ENCODE assay signal across 9 cellular contexts in the genomic region with DNA sequence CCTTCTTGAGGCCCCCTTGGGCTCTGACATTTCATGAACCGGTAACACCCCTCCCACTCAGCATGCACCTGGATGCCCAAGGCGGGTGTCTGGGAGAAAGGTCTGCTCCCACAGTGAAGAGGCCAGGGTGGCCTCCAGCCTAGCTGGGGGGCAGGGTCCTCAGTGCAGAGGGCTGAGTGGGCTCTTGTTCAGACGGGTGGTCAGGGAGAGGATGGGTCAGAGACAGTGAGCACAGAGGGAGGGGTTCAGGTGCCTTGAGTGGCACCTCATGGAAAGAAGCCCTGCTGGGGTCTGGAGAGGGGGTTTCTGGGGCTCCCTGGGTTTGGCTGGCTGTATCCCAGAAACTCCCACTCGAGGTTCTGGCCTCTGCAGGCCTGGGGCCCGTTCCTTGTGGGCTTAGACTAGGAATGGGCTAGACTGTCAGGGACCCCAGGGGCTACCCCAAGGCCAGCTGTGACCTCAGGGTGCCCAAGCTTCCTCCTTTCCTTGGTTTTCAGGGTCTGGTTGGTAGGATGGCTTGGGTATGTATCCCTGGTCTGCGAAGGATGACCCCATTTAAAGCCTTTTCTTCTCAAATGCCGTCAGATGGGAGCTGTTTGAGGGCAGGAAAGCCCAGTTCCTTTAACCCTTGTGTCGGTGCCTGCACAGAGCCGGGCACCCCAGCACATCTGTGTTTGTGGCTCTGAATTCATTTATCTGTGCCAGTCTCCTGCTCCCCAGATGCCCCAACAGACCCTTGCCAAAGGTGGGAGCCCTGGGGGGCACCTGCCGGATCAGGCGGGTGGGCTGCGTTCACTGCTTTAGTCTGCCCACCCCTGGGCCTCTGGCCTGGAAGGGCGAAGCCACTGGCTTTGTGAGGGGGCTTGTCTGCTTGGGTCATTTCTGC. TPM values are rescaled to one million over a fixed set of nuclear protein-coding genes. Genes with fewer than 3 reads are reported as not detected.
A peak's percentile ranks its signal among the peaks of the same experiment; 100 is the strongest.
DNase-seq lines count a peak whose midpoint lies in the region; ATAC-seq and TF ChIP-seq lines count a peak whose summit lies in the region.
"Had no signal": no experiment of that assay in that cellular context is flagged by ENCODE, and none has a peak within 500 bp of the region (broad histone marks: within the 10 kb centered on the region; RNA-seq: fewer than 3 reads in every experiment).

No MANE protein-coding gene starts in this region.

- no peaks in the 10 kb centered on the region for H3K79me2 ChIP-seq in SU-DHL-6 (ENCODE audit: insufficient read depth, low read length)

- peaks cover 7% of the 10 kb centered on the region for H3K4me1 ChIP-seq in cardiac muscle cell (ENCODE audit: low read depth)

- no peak for TF ChIP-seq CTCF in GM12875 (IDR thresholded peaks at IDR 0.05; ENCODE audit: borderline replicate concordance, insufficient read depth, low read depth, low read length)
- TF ChIP-seq CTCF in SU-DHL-6 (IDR thresholded peaks at IDR 0.05; ENCODE audit: insufficient read depth, low read length, poor library complexity, severe bottlenecking) = no peak
- TF ChIP-seq CTCF in cardiac muscle cell (IDR thresholded peaks at IDR 0.05; ENCODE audit: low read depth, low read length) = no peak

- H3F3A ChIP-seq in SU-DHL-6 (ENCODE audit: insufficient read depth) = no peaks in the 10 kb centered on the region

- DNase-seq in cardiac muscle cell (ENCODE audit: low read depth in 1 of 2, low spot score in 1 of 2) (no peak), skeletal muscle cell (ENCODE audit: low read depth) (no peak), mucosa of gallbladder (ENCODE audit: low spot score) (no peak), H4 (ENCODE audit: low spot score) (no peak)
- DNase-seq: cerebellar nuclear complex had no signal

- peak overlapping the region; percentile 12 for H3K4me3 ChIP-seq in GM12875 (ENCODE audit: low read depth, low read length)
- H3K4me3 ChIP-seq in SU-DHL-6 (ENCODE audit: insufficient read depth, low read length, poor library complexity, severe bottlenecking) = peak overlapping the region; percentile 49
- H3K4me3 ChIP-seq in cardiac muscle cell = peak overlapping the region; percentile 64
- H3K4me3 ChIP-seq in skeletal muscle cell (ENCODE audit: low read depth, low read length) = peak overlapping the region; percentile 55

- H3K4me2 ChIP-seq in SU-DHL-6 (ENCODE audit: low read depth, low read length, poor library complexity, severe bottlenecking) = peak overlapping the region; percentile 48

- H3K9me3 ChIP-seq in SU-DHL-6 (ENCODE audit: insufficient read depth, low read length) = no peaks in the 10 kb centered on the region
- no peaks in the 10 kb centered on the region for H3K9me3 ChIP-seq in cardiac muscle cell (ENCODE audit: low read depth)

- ATAC-seq in GM19324 (IDR thresholded peaks at IDR 0.05; ENCODE audit: low FRiP score, unreplicated experiment) (no peak), HG03460 (IDR thresholded peaks at IDR 0.05; ENCODE audit: unreplicated experiment) (no peak)

- H4K20me1 ChIP-seq in SU-DHL-6 (ENCODE audit: low read depth, low read length) = no peaks in the 10 kb centered on the region

- no peak overlapping the region for H2AFZ ChIP-seq in SU-DHL-6 (ENCODE audit: low read depth, low read length, severe bottlenecking)

- H3K27ac ChIP-seq in SU-DHL-6 (ENCODE audit: low read depth, low read length) = no peak overlapping the region
- H3K27ac ChIP-seq in cardiac muscle cell = peak overlapping the region; percentile 69

- no peaks in the 10 kb centered on the region for H3K27me3 ChIP-seq in SU-DHL-6 (ENCODE audit: low read length)
- no peaks in the 10 kb centered on the region for H3K27me3 ChIP-seq in cardiac muscle cell

- H3K36me3 ChIP-seq in SU-DHL-6 (ENCODE audit: low read length) = no peaks in the 10 kb centered on the region
- H3K36me3 ChIP-seq in cardiac muscle cell = no peaks in the 10 kb centered on the region

- H3K9ac ChIP-seq in SU-DHL-6 (ENCODE audit: low read length) = peak overlapping the region; percentile 61

- H3K9me2 ChIP-seq in SU-DHL-6 (replicated peaks; ENCODE audit: insufficient read depth, low read length) = no peaks in the 10 kb centered on the region

RNA-seq across cellular contexts. Expression of a gene that starts 1.3 kb away (rescaled TPM):
- total RNA-seq in cardiac muscle cell (40.7 and 61.8 TPM in 2 replicates), mucosa of gallbladder (41.8 TPM)
- polyA plus RNA-seq in cardiac muscle cell = 81.9 and 112 TPM in 2 replicates
- total RNA-seq in H4 (2014; rRNA removed; shearing (Covaris generic)) = 19.9 and 23.0 TPM in 2 replicates

RNA-seq across cellular contexts. Expression of a gene that starts 31.6 kb away (rescaled TPM):
- 2,304 and 2,959 TPM in 2 replicates for total RNA-seq in cardiac muscle cell
- 1,107 and 1,423 TPM in 2 replicates for polyA plus RNA-seq in cardiac muscle cell
- 1,535 TPM for total RNA-seq in mucosa of gallbladder
- total RNA-seq in H4 (2014; rRNA removed; shearing (Covaris generic)) = 2,177 and 2,312 TPM in 2 replicates

RNA-seq across cellular contexts. Expression of a gene that starts 48.5 kb away (rescaled TPM):
- 41.2 and 52.1 TPM in 2 replicates for total RNA-seq in cardiac muscle cell
- polyA plus RNA-seq in cardiac muscle cell = 21.6 and 28.2 TPM in 2 replicates
- 40.2 TPM for total RNA-seq in mucosa of gallbladder
- 8.6 and 17.1 TPM in 2 replicates for total RNA-seq in H4 (2014; rRNA removed; shearing (Covaris generic))

Comparison
In these comparisons a context has a peak if more than half of its experiments do, and no peak if none do; other contexts are left out.
1. H3K4me3 ChIP-seq: peak in every context shown above with its lines; median percentile 64 in cardiac muscle cell; 55 in skeletal muscle cell; 49 in SU-DHL-6; 12 in GM12875.